23 cellular contexts compared by ENCODE assay signal in the genomic region with DNA sequence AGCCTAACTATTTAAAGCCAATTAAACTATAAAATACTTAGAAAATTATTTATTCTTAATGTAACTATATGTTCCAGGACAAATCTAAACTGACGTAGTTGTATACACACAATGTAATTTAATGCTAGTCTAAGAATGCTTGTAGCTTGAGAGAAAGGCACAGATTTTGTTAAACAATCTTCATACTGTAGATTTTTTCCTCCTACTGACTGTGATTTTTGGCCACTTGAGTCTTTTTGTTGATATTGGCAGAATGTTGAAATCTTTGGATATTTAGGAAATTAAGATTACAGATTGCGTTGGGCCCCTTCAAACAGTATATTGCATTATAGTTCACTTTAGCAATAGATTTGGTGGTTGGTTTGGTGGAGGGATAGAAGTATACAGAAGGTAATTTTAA. TPM values are rescaled to one million over a fixed set of nuclear protein-coding genes. Genes with fewer than 3 reads are reported as not detected.
"Had no signal": no experiment of that assay in that cellular context is flagged by ENCODE, and none has a peak within 500 bp of the region (broad histone marks: within the 10 kb centered on the region; RNA-seq: fewer than 3 reads in every experiment).

No MANE protein-coding gene starts in this region.

- H3K27ac ChIP-seq: colonic mucosa, lower lobe of right lung, neutrophil, prostate gland, sigmoid colon, suprapubic skin, transverse colon, upper lobe of right lung, uterus had no signal

- H3K4me1 ChIP-seq: colonic mucosa, lower lobe of right lung, prostate gland, sigmoid colon, suprapubic skin, upper lobe of right lung, uterus had no signal

- H3K4me1 Mint-ChIP-seq: memory B cell; natural killer cell; stimulated activated naive B cell treated with anti-CD40 and anti-IgM and Interleukin-4, amounts not matched to agents 10 μg/mL and 1 μg/mL and 100 μg/mL, for 72 hours had no signal

- H3K9me3 ChIP-seq: colonic mucosa, lower lobe of right lung, neutrophil, prostate gland, sigmoid colon, suprapubic skin, transverse colon, upper lobe of right lung, uterus had no signal

- H3K4me3 ChIP-seq: colonic mucosa, lower lobe of right lung, prostate gland, sigmoid colon, suprapubic skin, transverse colon, upper lobe of right lung, uterus had no signal

- H3K9me3 Mint-ChIP-seq: memory B cell; natural killer cell; neural crest cell; stimulated activated naive B cell treated with anti-CD40 and anti-IgM and Interleukin-4, amounts not matched to agents 10 μg/mL and 1 μg/mL and 100 μg/mL, for 72 hours; stimulated activated naive CD8-positive, alpha-beta T cell treated with anti-CD3 and anti-CD28 coated beads, Interleukin-15, Interleukin-2, amounts not matched to agents 100 ng/mL and 50 ng/mL, for 24 hours had no signal

- H3K36me3 ChIP-seq: colonic mucosa, lower lobe of right lung, neutrophil, prostate gland, sigmoid colon, suprapubic skin, transverse colon, upper lobe of right lung, uterus had no signal

- H3K36me3 Mint-ChIP-seq: memory B cell; natural killer cell; stimulated activated naive B cell treated with anti-CD40 and anti-IgM and Interleukin-4, amounts not matched to agents 10 μg/mL and 1 μg/mL and 100 μg/mL, for 72 hours had no signal

- H3K27ac Mint-ChIP-seq: memory B cell; natural killer cell; stimulated activated naive B cell treated with anti-CD40 and anti-IgM and Interleukin-4, amounts not matched to agents 10 μg/mL and 1 μg/mL and 100 μg/mL, for 72 hours; stimulated activated naive CD8-positive, alpha-beta T cell treated with anti-CD3 and anti-CD28 coated beads, Interleukin-15, Interleukin-2, amounts not matched to agents 100 ng/mL and 50 ng/mL, for 24 hours had no signal

- H3K4me3 Mint-ChIP-seq: memory B cell; natural killer cell; neural crest cell; stimulated activated naive B cell treated with anti-CD40 and anti-IgM and Interleukin-4, amounts not matched to agents 10 μg/mL and 1 μg/mL and 100 μg/mL, for 72 hours; stimulated activated naive CD8-positive, alpha-beta T cell treated with anti-CD3 and anti-CD28 coated beads, Interleukin-15, Interleukin-2, amounts not matched to agents 100 ng/mL and 50 ng/mL, for 24 hours had no signal

- DNase-seq: central memory CD4-positive, alpha-beta T cell; dermis blood vessel endothelial cell; hypothalamus; left ventricle myocardium superior; lower lobe of right lung; natural killer cell; right cardiac atrium; sigmoid colon; stimulated activated CD4-positive, alpha-beta T cell treated with anti-CD3 and anti-CD28 coated beads, Interleukin-2, amount 100 ng/mL, for 24 hours; stimulated activated CD4-positive, alpha-beta T cell treated with anti-CD3 and anti-CD28 coated beads, Interleukin-4, amount 100 ng/mL, for 4 hours; stimulated activated naive B cell treated with anti-CD40 and anti-IgM and Interleukin-4, amounts not matched to agents 10 μg/mL and 1 μg/mL and 100 μg/mL, for 72 hours; transverse colon; upper lobe of right lung; uterus had no signal

- ATAC-seq: left ventricle myocardium superior; lower lobe of right lung; natural killer cell; right cardiac atrium; stimulated activated naive B cell treated with anti-CD40 and anti-IgM and Interleukin-4, amounts not matched to agents 10 μg/mL and 1 μg/mL and 100 μg/mL, for 72 hours; upper lobe of right lung had no signal

- FAIRE-seq: frontal cortex, keratinocyte had no signal

- H3K27me3 Mint-ChIP-seq: stimulated activated naive CD8-positive, alpha-beta T cell treated with anti-CD3 and anti-CD28 coated beads, Interleukin-15, Interleukin-2, amounts not matched to agents 100 ng/mL and 50 ng/mL, for 24 hours had no signal

- H3K27me3 ChIP-seq: colonic mucosa, neutrophil, sigmoid colon, suprapubic skin, transverse colon, upper lobe of right lung, uterus had no signal

RNA-seq across cellular contexts. Expression of a gene that starts 50.6 kb away (rescaled TPM):
- total RNA-seq: neural crest cell had no signal
- polyA plus RNA-seq: keratinocyte had no signal
